Comparison of ENCODE assay signal across 1 cellular context in the genomic region with DNA sequence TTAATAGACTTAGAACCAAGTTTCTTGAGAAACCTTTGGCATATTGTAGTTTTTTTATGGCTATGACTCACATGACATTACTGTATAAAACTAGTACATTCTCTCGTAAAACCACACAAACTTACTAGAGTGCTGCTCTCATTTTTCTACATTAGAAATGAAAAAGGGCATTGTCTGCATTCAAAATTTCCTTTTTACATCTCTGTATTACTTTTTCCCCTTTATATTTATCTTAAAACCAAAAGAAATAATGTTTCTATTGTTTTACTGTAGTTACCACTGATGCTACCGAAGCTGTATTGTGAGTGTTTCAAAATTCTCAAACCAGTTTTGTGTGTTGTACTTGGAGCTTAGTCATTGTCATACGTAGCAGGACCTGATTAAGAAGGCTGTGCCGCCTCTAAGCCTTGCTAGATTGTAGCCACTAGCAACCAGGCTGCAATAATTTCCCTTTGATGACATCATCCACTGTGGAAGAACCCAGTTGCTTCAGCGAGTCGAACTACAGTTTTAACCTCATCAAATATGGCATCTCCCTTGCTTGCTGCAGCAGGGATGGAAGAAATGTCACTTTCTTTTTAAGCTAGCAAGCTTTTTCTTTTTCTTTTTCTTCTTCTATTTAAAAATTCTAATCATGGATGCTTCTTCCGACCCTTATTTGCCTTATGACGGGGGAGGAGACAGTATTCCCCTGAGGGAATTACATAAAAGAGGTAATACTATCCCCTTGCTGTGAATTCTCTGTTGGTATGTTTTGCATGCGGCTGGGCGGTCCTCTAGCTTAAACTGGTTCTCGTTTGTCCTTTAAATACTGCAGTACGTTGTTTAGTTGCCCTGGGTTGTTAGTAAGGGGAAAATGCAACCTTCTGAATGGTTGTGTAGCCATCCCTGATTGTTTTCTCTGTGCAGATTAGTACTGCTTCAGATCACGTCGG.
TF ChIP-seq lines count a peak whose summit lies in the region.

No MANE protein-coding gene starts in this region.

TF ChIP-seq in IMR-90, 13 proteins besides CTCF, POLR2A, EP300 and RAD21:
- TF ChIP-seq NFE2L2 (IDR thresholded peaks at IDR 0.05; ENCODE audit: low read depth, low read length) = peak; percentile 73
- TF ChIP-seq MAFK (IDR thresholded peaks at IDR 0.05; ENCODE audit: low read depth, low read length) = peak; percentile 51
- TF ChIP-seq MAZ (IDR thresholded peaks at IDR 0.05; ENCODE audit: borderline replicate concordance, low read depth, low read length) = no peak
- peak; percentile 94 for TF ChIP-seq CEBPB (IDR thresholded peaks at IDR 0.05; ENCODE audit: low read depth, low read length)
- peak; percentile 52 for TF ChIP-seq FOS (IDR thresholded peaks at IDR 0.05; ENCODE audit: low read depth, low read length)
- TF ChIP-seq CHD1 (IDR thresholded peaks at IDR 0.05; ENCODE audit: low read depth, low read length) = no peak
